In the genomic region with DNA sequence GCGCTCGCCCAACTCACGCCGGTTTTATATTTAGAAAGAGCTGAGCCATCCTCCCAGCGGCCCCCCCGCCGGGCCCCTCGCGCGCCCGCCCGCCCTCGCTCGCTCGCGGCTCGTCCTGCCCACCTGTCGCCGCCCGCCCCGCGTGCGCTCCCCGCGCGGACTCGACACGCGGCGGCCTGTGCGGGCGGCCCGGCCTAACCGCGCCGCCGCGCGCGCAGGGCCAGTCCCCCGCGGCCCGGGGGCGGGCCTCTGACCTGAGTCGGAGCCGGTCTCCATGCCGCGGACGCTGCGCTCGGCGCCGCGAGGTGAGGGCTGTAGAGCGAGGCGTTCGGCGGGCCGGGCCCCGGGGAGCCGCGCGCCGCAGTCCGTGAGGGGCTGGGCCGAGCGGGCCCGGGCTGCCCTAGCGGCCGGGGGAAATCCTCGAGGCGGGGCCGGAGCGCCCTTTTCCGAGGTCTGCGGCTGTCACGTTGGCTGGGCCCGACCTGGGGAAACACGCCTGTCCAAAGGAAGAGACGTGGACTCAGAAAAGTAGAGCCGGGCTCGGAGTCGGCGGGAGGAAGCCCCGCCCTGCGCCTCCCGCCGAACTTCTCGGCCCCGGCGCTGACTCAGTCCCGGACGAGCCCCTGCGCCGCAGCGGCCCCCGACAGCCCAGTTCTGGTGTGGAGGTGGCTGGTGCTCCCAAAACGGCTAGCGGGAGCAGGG, we compare ENCODE assay signal across 8 cellular contexts. TPM values are rescaled to one million over a fixed set of nuclear protein-coding genes. Genes with fewer than 3 reads are reported as not detected.
A peak's percentile ranks its signal among the peaks of the same experiment; 100 is the strongest.
DNase-seq lines count a peak whose midpoint lies in the region; TF ChIP-seq lines count a peak whose summit lies in the region.

A gene with protein sequence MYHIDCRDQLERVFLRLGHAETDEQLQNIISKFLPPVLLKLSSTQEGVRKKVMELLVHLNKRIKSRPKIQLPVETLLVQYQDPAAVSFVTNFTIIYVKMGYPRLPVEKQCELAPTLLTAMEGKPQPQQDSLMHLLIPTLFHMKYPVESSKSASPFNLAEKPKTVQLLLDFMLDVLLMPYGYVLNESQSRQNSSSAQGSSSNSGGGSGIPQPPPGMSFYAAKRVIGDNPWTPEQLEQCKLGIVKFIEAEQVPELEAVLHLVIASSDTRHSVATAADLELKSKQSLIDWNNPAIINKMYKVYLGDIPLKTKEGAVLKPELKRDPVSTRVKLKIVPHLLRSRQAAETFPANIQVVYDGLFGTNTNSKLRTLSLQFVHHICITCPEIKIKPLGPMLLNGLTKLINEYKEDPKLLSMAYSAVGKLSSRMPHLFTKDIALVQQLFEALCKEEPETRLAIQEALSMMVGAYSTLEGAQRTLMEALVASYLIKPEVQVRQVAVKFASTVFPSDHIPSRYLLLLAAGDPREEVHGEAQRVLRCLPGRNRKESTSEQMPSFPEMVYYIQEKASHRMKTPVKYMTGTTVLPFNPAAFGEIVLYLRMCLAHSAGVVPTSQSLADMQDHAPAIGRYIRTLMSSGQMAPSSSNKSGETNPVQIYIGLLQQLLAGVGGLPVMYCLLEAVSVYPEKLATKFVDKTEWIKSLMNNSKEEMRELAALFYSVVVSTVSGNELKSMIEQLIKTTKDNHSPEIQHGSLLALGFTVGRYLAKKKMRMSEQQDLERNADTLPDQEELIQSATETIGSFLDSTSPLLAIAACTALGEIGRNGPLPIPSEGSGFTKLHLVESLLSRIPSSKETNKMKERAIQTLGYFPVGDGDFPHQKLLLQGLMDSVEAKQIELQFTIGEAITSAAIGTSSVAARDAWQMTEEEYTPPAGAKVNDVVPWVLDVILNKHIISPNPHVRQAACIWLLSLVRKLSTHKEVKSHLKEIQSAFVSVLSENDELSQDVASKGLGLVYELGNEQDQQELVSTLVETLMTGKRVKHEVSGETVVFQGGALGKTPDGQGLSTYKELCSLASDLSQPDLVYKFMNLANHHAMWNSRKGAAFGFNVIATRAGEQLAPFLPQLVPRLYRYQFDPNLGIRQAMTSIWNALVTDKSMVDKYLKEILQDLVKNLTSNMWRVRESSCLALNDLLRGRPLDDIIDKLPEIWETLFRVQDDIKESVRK (N-terminal part only) (minus strand): TSS at position 522 of the 702 bp plus-strand sequence. CDS start 11,465 bp downstream, outside the sequence.

- POLR2A ChIA-PET in GM10248 (lab: Yijun Ruan, JAX), result no interaction called here

- in situ Hi-C loops in HAP-1 (cut with MboI; ENCODE audit: low sequenced_read_pairs), result no loop called here

- H3K27ac ChIP-seq in ascending aorta (peak within 1 kb of the TSS; percentile 97 to 99), right atrium auricular region (peak within 1 kb of the TSS; percentile 98 to 99), urinary bladder (ENCODE audit: low read depth) (peak within 1 kb of the TSS; percentile 96)

- DNase-seq in GM10248 (ENCODE audit: extremely low spot score) (peak; percentile 89), HAP-1 (ENCODE audit: low spot score in 2 of 2) (peak; percentile 75 to 82), MG63 (peak; percentile 90), ascending aorta (ENCODE audit: low spot score in 2 of 2) (peak; percentile 31 to 85), right atrium auricular region (ENCODE audit: low spot score) (peak; percentile 82), pulmonary artery endothelial cell (ENCODE audit: low read depth, low spot score) (no peak)

- H3K27me3 ChIP-seq in HAP-1 (ENCODE audit: low read depth) (no peaks in the 10 kb centered on the region), MG63 (no peaks in the 10 kb centered on the region), ascending aorta (no peaks in the 10 kb centered on the region), right atrium auricular region (no peaks in the 10 kb centered on the region)

- H3K36me3 ChIP-seq in HAP-1 (replicated peaks) (no peaks in the 10 kb centered on the region), MG63 (peaks cover 18% of the 10 kb centered on the region), ascending aorta (no peaks in the 10 kb centered on the region), right atrium auricular region (no peaks in the 10 kb centered on the region), urinary bladder (ENCODE audit: insufficient read depth) (no peaks in the 10 kb centered on the region)

- CTCF ChIA-PET in GM10248 (lab: Yijun Ruan, JAX), result interaction anchor here (1.0 kb wide), 2 partner anchors 12 to 28 kb away, joined by 3 read pairs; no protein-coding TSS in a partner anchor

- TF ChIP-seq CTCF in GM10248 (IDR thresholded peaks at IDR 0.05; ENCODE audit: control extremely low read depth, extremely low read depth, low read depth, missing control alignments) (no peak), ascending aorta (IDR thresholded peaks at IDR 0.05) (no peak), right atrium auricular region (IDR thresholded peaks at IDR 0.05) (no peak)

- H3K4me3 ChIP-seq in HAP-1 (peak within 1 kb of the TSS; percentile 66), MG63 (peak within 1 kb of the TSS; percentile 93), ascending aorta (peak within 1 kb of the TSS; percentile 92 to 98), right atrium auricular region (peak within 1 kb of the TSS; percentile 83 to 98), urinary bladder (ENCODE audit: low read depth, low read length) (peak within 1 kb of the TSS; percentile 99)

- peaks cover 16% of the 10 kb centered on the region for H3K4me1 ChIP-seq in HAP-1
- H3K4me1 ChIP-seq in ascending aorta, result peaks cover 7 to 14% of the 10 kb centered on the region in 2 donors
- peaks cover 0 to 33% of the 10 kb centered on the region in 2 donors for H3K4me1 ChIP-seq in right atrium auricular region
- H3K4me1 ChIP-seq in urinary bladder (ENCODE audit: insufficient read depth), result no peaks in the 10 kb centered on the region

- no peaks in the 10 kb centered on the region for H3K9me3 ChIP-seq in HAP-1
- H3K9me3 ChIP-seq in MG63, result no peaks in the 10 kb centered on the region
- no peaks in the 10 kb centered on the region for H3K9me3 ChIP-seq in ascending aorta
- H3K9me3 ChIP-seq in right atrium auricular region, result no peaks in the 10 kb centered on the region

- intact Hi-C loops in T-helper 2 cell treated with Interferon-gamma antibody and Interleukin-4, amounts not matched to agents 100 ng/mL and 5 ng/mL, for 36 hours (cut with micrococcal nuclease), result loop anchor here (1.0 to 10.0 kb wide), 11 partner anchors 41 to 1793 kb away; partner anchors contain the start of genes CDC26, DNAJC25, HSDL2 and INIP
- intact Hi-C loops in ascending aorta (cut with DNase I), result loop anchor here (1.0 kb wide), 1 partner anchor 42 kb away; no protein-coding TSS in a partner anchor

- under 1% methylated on average over 99 of the region's 99 CpGs for WGBS in urinary bladder

RNA-seq across cellular contexts. Expression of the gene that starts here (rescaled TPM):
- total RNA-seq in MG63 (2014; rRNA removed; shearing (Covaris generic); ENCODE audit: low replicate concordance), result 77.5 and 87.8 TPM in 2 replicates
- 77.1 and 77.5 TPM in 2 replicates for total RNA-seq in T-helper 2 cell treated with Interferon-gamma antibody and Interleukin-4, amounts not matched to agents 100 ng/mL and 5 ng/mL, for 36 hours
- total RNA-seq in ascending aorta (32.6 TPM), right atrium auricular region (10 to 100 TPM; 62.7 to 75.5 TPM), pulmonary artery endothelial cell (102 and 131 TPM in 2 replicates), urinary bladder (100 TPM)
- 32.7 TPM for polyA plus RNA-seq in urinary bladder
